17 cellular contexts compared by ENCODE assay signal in genomic region chr22:27472975-27473374, GRCh38.
"Had no signal": no experiment of that assay in that cellular context is flagged by ENCODE, and none has a peak within 500 bp of the region (broad histone marks: within the 10 kb centered on the region; RNA-seq: fewer than 3 reads in every experiment).

No MANE protein-coding gene starts in this region.

- ATAC-seq: activated naive CD4-positive, alpha-beta T cell treated with anti-CD3 and anti-CD28 coated beads, Interleukin-2, amount 50 U/mL, for 72 hours; natural killer cell treated with Interleukin-12 subunit alpha and Interleukin-12 subunit beta and Interleukin-15 and Interleukin-18, amount 100 ng/mL, for 72 hours; upper lobe of right lung had no signal

- H3K36me3 ChIP-seq: adrenal gland, cardiac muscle cell, esophagus muscularis mucosa, upper lobe of right lung had no signal

- H3K4me3 ChIP-seq: adrenal gland, cardiac muscle cell, esophagus muscularis mucosa, upper lobe of right lung had no signal

- H3K27me3 ChIP-seq: adrenal gland, esophagus muscularis mucosa, upper lobe of right lung had no signal

- H3K4me1 ChIP-seq: adrenal gland, parathyroid adenoma, upper lobe of right lung had no signal

- H3K9me3 Mint-ChIP-seq: activated naive CD4-positive, alpha-beta T cell treated with anti-CD3 and anti-CD28 coated beads, Interleukin-2, amount 50 U/mL, for 72 hours; activated T-helper 1 cell treated with anti-CD3 and anti-CD28 coated beads, Interleukin-12 subunit alpha, Interleukin-12 subunit beta, Interleukin-2, Interleukin-4 antibody, amounts not matched to agents 30 ng/mL and 10 ng/mL and 1 ng/mL, durations not matched to agents 14 hours and 24 hours and 36 hours; immature natural killer cell; natural killer cell treated with Interleukin-12 subunit alpha and Interleukin-12 subunit beta and Interleukin-15 and Interleukin-18, amount 100 ng/mL, for 72 hours had no signal

- H3K27ac ChIP-seq: adrenal gland, cardiac muscle cell, esophagus muscularis mucosa, parathyroid adenoma, upper lobe of right lung had no signal

- FAIRE-seq: TTC549 had no signal

- H3K4me3 Mint-ChIP-seq: activated T-helper 1 cell treated with anti-CD3 and anti-CD28 coated beads, Interleukin-12 subunit alpha, Interleukin-12 subunit beta, Interleukin-2, Interleukin-4 antibody, amounts not matched to agents 30 ng/mL and 10 ng/mL and 1 ng/mL, durations not matched to agents 14 hours and 24 hours and 36 hours; dendritic cell treated with granulocyte-macrophage colony-stimulating factor and Interleukin-4, amounts not matched to agents 40 ng/mL and 50 ng/mL, for 4 days; immature natural killer cell; natural killer cell treated with Interleukin-12 subunit alpha and Interleukin-12 subunit beta and Interleukin-15 and Interleukin-18, amount 100 ng/mL, for 72 hours had no signal

- H2AFZ ChIP-seq: parathyroid adenoma had no signal

- DNase-seq: activated CD4-positive, alpha-beta T cell treated with anti-CD3 and anti-CD28 coated beads, Interleukin-2, amount 50 U/mL, for 48 hours; activated gamma-delta T cell treated with Interleukin-2 at 50 U/mL for 16 hours; adrenal gland; effector CD8-positive, alpha-beta T cell; immature natural killer cell; left cardiac atrium; stimulated activated CD8-positive, alpha-beta memory T cell treated with anti-CD3 and anti-CD28 coated beads, Interleukin-4, amount 100 ng/mL, for 48 hours; stimulated activated naive CD4-positive, alpha-beta T cell; upper lobe of right lung had no signal

- H3K9me3 ChIP-seq: adrenal gland, esophagus muscularis mucosa, upper lobe of right lung had no signal

- H3K9ac ChIP-seq: parathyroid adenoma had no signal

- H3K4me1 Mint-ChIP-seq: immature natural killer cell had no signal

- H3K79me2 ChIP-seq: parathyroid adenoma had no signal

- H3K27ac Mint-ChIP-seq: activated naive CD4-positive, alpha-beta T cell treated with anti-CD3 and anti-CD28 coated beads, Interleukin-2, amount 50 U/mL, for 72 hours; activated T-helper 1 cell treated with anti-CD3 and anti-CD28 coated beads, Interleukin-12 subunit alpha, Interleukin-12 subunit beta, Interleukin-2, Interleukin-4 antibody, amounts not matched to agents 30 ng/mL and 10 ng/mL and 1 ng/mL, durations not matched to agents 14 hours and 24 hours and 36 hours; dendritic cell treated with granulocyte-macrophage colony-stimulating factor and Interleukin-4, amounts not matched to agents 40 ng/mL and 50 ng/mL, for 4 days; immature natural killer cell; natural killer cell treated with Interleukin-12 subunit alpha and Interleukin-12 subunit beta and Interleukin-15 and Interleukin-18, amount 100 ng/mL, for 72 hours had no signal

- H3K27me3 Mint-ChIP-seq: dendritic cell treated with granulocyte-macrophage colony-stimulating factor and Interleukin-4, amounts not matched to agents 40 ng/mL and 50 ng/mL, for 4 days; natural killer cell treated with Interleukin-12 subunit alpha and Interleukin-12 subunit beta and Interleukin-15 and Interleukin-18, amount 100 ng/mL, for 72 hours had no signal

- H3K36me3 Mint-ChIP-seq: activated naive CD4-positive, alpha-beta T cell treated with anti-CD3 and anti-CD28 coated beads, Interleukin-2, amount 50 U/mL, for 72 hours; immature natural killer cell; natural killer cell treated with Interleukin-12 subunit alpha and Interleukin-12 subunit beta and Interleukin-15 and Interleukin-18, amount 100 ng/mL, for 72 hours had no signal
